In genomic region chr4:71186257-71186565, GRCh38 we compare ENCODE assay signal across 8 cellular contexts.
DNase-seq lines count a peak whose midpoint lies in the region; ATAC-seq, FAIRE-seq and TF ChIP-seq lines count a peak whose summit lies in the region.

No MANE protein-coding gene starts in this region.

- ATAC-seq in T-cell (replicated peaks in 1 of 4): no peak

- H3K9me3 Mint-ChIP-seq in T-cell: no peaks in the 10 kb centered on the region

- TF ChIP-seq CTCF in D721Med (IDR thresholded peaks at IDR 0.05; ENCODE audit: insufficient read depth, missing control alignments) (no peak), foreskin fibroblast (IDR thresholded peaks at IDR 0.05; ENCODE audit: low read depth, low read length) (no peak)

- peaks cover 27 to 34% (median 32%) of the 10 kb centered on the region in 3 donors for H3K4me1 Mint-ChIP-seq in T-cell

- CTCF ChIA-PET in T-cell (lab: Charles Lee): interaction anchor here in 1 of 2 donors (0.6 to 1.4 kb wide), 2 partner anchors 10 to 534 kb away, joined by 3 to 4 read pairs; no protein-coding TSS in a partner anchor

- peak; percentile 64 for FAIRE-seq in D721Med (lab: Jason Lieb, UNC)

- POLR2A ChIA-PET in T-cell (lab: Charles Lee): no interaction called here

- peak overlapping the region; percentile 54 to 68 for H3K4me3 ChIP-seq in foreskin fibroblast (ENCODE audit: low read depth in 1 of 2, low read length in 2 of 2)

- no peak for DNase-seq in D721Med (ENCODE audit: insufficient read length, low spot score)
- DNase-seq in T-cell: no peak
- DNase-seq in foreskin fibroblast: no peak
- DNase-seq in renal cortical epithelial cell (ENCODE audit: low read depth): peak; percentile 30
- no peak for DNase-seq in medulla oblongata (ENCODE audit: extremely low spot score)
- DNase-seq in amniotic stem cell (lab: John Stamatoyannopoulos, UW): no peak
- DNase-seq in DMS53 treated with DMSO at 0.1 percent for 48 hours (lab: John Stamatoyannopoulos, UW; ENCODE audit: unreplicated experiment): no peak
- DNase-seq in inferior parietal cortex (ENCODE audit: extremely low spot score): no peak

- H3K27ac Mint-ChIP-seq in T-cell: peak overlapping the region in 1 of 2 donors; percentile 36

- no peaks in the 10 kb centered on the region for H3K36me3 Mint-ChIP-seq in T-cell

- H3K27me3 Mint-ChIP-seq in T-cell: peaks cover 42 to 49% of the 10 kb centered on the region in 2 donors

- H3K4me3 Mint-ChIP-seq in T-cell: peak overlapping the region; percentile 80 to 87 (median 87)
